Comparison of ENCODE assay signal across 1 cellular context in the genomic region with DNA sequence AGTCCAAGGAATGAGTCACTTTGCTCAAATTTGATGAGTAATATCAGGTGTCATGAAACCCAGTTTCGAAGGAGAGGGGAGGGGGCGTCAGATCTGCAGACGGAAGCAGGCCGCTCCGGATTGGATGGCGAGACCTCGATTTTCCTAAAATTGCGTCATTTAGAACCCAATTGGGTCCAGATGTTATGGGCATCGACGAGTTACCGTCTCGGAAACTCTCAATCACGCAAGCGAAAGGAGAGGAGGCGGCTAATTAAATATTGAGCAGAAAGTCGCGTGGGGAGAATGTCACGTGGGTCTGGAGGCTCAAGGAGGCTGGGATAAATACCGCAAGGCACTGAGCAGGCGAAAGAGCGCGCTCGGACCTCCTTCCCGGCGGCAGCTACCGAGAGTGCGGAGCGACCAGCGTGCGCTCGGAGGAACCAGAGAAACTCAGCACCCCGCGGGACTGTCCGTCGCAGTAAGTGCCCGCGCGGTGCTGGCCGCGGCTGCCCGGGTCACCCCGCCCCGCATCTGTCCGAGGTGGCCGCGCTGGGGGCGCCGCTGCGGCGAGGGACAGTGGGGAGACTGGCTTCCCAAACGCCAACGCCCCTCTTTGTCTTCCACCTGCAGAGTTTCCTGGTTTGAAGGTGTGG.
TF ChIP-seq lines count a peak whose summit lies in the region.

A gene with protein sequence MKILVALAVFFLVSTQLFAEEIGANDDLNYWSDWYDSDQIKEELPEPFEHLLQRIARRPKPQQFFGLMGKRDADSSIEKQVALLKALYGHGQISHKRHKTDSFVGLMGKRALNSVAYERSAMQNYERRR (plus strand): TSS at position 351 of the 635 bp plus-strand sequence. CDS start 527 bp downstream, outside the sequence.

TF ChIP-seq in A549, 52 proteins besides CTCF, POLR2A, EP300 and RAD21 (continued from another document):
- TF ChIP-seq HOXB5 (CRISPR knock-in tag; IDR thresholded peaks at IDR 0.05) (no peak), CHD4 (IDR thresholded peaks at IDR 0.05; ENCODE audit: borderline replicate concordance) (no peak), RFX5 (IDR thresholded peaks at IDR 0.05) (no peak), FOSL2 (IDR thresholded peaks at IDR 0.05) (no peak), FOSL2 (CRISPR knock-in tag; IDR thresholded peaks at IDR 0.05) (peak; percentile 31; the same call in 1 of the 2 replicates), EHF (CRISPR knock-in tag; IDR thresholded peaks at IDR 0.05) (no peak), ZFP36 (IDR thresholded peaks at IDR 0.05; ENCODE audit: borderline replicate concordance, partially characterized antibody) (no peak), MYC (IDR thresholded peaks at IDR 0.05; ENCODE audit: borderline replicate concordance, low read length) (no peak), RNF2 (IDR thresholded peaks at IDR 0.05; ENCODE audit: borderline replicate concordance, low read depth) (no peak), KDM1A (IDR thresholded peaks at IDR 0.05; ENCODE audit: low read depth) (no peak), JUNB (IDR thresholded peaks at IDR 0.05) (no peak), ZC3H11A (IDR thresholded peaks at IDR 0.05) (no peak), CBX8 (IDR thresholded peaks at IDR 0.05) (peak; percentile 31; the same call in 1 of the 2 replicates), HDAC2 (IDR thresholded peaks at IDR 0.05) (no peak)
- TF ChIP-seq, protein P1, sequence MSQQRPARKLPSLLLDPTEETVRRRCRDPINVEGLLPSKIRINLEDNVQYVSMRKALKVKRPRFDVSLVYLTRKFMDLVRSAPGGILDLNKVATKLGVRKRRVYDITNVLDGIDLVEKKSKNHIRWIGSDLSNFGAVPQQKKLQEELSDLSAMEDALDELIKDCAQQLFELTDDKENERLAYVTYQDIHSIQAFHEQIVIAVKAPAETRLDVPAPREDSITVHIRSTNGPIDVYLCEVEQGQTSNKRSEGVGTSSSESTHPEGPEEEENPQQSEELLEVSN (IDR thresholded peaks at IDR 0.05; ENCODE audit: borderline replicate concordance, low read depth): no peak
- TF ChIP-seq, protein P2, sequence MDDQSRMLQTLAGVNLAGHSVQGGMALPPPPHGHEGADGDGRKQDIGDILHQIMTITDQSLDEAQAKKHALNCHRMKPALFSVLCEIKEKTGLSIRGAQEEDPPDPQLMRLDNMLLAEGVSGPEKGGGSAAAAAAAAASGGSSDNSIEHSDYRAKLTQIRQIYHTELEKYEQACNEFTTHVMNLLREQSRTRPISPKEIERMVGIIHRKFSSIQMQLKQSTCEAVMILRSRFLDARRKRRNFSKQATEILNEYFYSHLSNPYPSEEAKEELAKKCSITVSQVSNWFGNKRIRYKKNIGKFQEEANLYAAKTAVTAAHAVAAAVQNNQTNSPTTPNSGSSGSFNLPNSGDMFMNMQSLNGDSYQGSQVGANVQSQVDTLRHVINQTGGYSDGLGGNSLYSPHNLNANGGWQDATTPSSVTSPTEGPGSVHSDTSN (IDR thresholded peaks at IDR 0.05): no peak
- TF ChIP-seq, protein P3, sequence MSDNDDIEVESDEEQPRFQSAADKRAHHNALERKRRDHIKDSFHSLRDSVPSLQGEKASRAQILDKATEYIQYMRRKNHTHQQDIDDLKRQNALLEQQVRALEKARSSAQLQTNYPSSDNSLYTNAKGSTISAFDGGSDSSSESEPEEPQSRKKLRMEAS (IDR thresholded peaks at IDR 0.05): no peak
